ENCODE assay signal across 9 cellular contexts in the genomic region with DNA sequence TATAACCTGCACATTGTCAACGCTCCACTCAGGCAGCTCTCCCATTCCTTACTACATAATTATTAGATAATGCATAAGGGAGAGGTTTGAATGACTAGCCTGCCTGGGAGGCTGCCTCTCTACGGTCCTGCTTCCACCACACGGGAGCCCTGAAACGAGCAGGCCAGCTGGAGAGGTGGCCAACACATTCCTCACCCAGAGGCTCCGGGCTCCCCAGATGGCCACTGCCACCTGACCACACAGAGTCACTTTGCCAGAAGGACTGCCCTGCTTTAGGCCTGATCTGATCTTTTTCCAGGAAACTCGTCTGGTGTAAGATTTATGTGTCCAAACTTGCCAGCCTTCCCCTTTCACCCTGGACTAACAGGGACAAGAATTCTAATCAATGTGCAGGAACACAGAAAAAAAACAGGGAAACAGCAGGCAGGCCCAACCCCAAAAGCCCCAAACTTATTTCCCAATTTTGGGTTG. TPM values are rescaled to one million over a fixed set of nuclear protein-coding genes. Genes with fewer than 3 reads are reported as not detected.
DNase-seq lines count a peak whose midpoint lies in the region; ATAC-seq lines count a peak whose summit lies in the region.
"Had no signal": no experiment of that assay in that cellular context is flagged by ENCODE, and none has a peak within 500 bp of the region (broad histone marks: within the 10 kb centered on the region; RNA-seq: fewer than 3 reads in every experiment).

No MANE protein-coding gene starts in this region.

- no peaks in the 10 kb centered on the region for H3K9me3 Mint-ChIP-seq in activated T-helper 17 cell treated with anti-CD3 and anti-CD28 coated beads, Interleukin-2, amount 50 U/mL, for 72 hours
- H3K9me3 Mint-ChIP-seq in stimulated activated effector memory CD8-positive, alpha-beta T cell treated with anti-CD3 and anti-CD28 coated beads, Interleukin-12 subunit alpha, Interleukin-12 subunit beta, amount 100 ng/mL, for 72 hours, result no peaks in the 10 kb centered on the region

- WGBS in right cardiac atrium, result 36% methylated on average over 6 of the region's 6 CpGs

- H3K27me3 ChIP-seq in right cardiac atrium (ENCODE audit: control insufficient read depth, insufficient read depth), result no peaks in the 10 kb centered on the region

- no peak for ATAC-seq in activated T-helper 17 cell treated with anti-CD3 and anti-CD28 coated beads, Interleukin-2, amount 50 U/mL, for 72 hours (replicated peaks)
- ATAC-seq in right cardiac atrium, result peak; percentile 64 to 65
- no peak for ATAC-seq in stimulated activated effector memory CD8-positive, alpha-beta T cell treated with anti-CD3 and anti-CD28 coated beads, Interleukin-12 subunit alpha, Interleukin-12 subunit beta, amount 100 ng/mL, for 72 hours

- H3K4me3 ChIP-seq in right cardiac atrium (ENCODE audit: low read length), result no peak overlapping the region

- H3K27me3 Mint-ChIP-seq in activated T-helper 17 cell treated with anti-CD3 and anti-CD28 coated beads, Interleukin-2, amount 50 U/mL, for 72 hours, result no peaks in the 10 kb centered on the region

- H3K4me3 Mint-ChIP-seq in activated T-helper 17 cell treated with anti-CD3 and anti-CD28 coated beads, Interleukin-2, amount 50 U/mL, for 72 hours, result peak overlapping the region; percentile 96
- peak overlapping the region; percentile 74 for H3K4me3 Mint-ChIP-seq in stimulated activated effector memory CD8-positive, alpha-beta T cell treated with anti-CD3 and anti-CD28 coated beads, Interleukin-12 subunit alpha, Interleukin-12 subunit beta, amount 100 ng/mL, for 72 hours

- H3K27ac Mint-ChIP-seq in activated T-helper 17 cell treated with anti-CD3 and anti-CD28 coated beads, Interleukin-2, amount 50 U/mL, for 72 hours, result peak overlapping the region; percentile 96
- peak overlapping the region; percentile 88 for H3K27ac Mint-ChIP-seq in stimulated activated effector memory CD8-positive, alpha-beta T cell treated with anti-CD3 and anti-CD28 coated beads, Interleukin-12 subunit alpha, Interleukin-12 subunit beta, amount 100 ng/mL, for 72 hours

- peak overlapping the region; percentile 92 for H3K27ac ChIP-seq in right cardiac atrium (ENCODE audit: low read length)
- H3K27ac ChIP-seq: 22Rv1 had no signal

- no peaks in the 10 kb centered on the region for H3K9me3 ChIP-seq in right cardiac atrium (ENCODE audit: control insufficient read depth, low read length)

- no peaks in the 10 kb centered on the region for H3K36me3 Mint-ChIP-seq in activated T-helper 17 cell treated with anti-CD3 and anti-CD28 coated beads, Interleukin-2, amount 50 U/mL, for 72 hours (ENCODE audit: low read depth)
- H3K36me3 Mint-ChIP-seq in stimulated activated effector memory CD8-positive, alpha-beta T cell treated with anti-CD3 and anti-CD28 coated beads, Interleukin-12 subunit alpha, Interleukin-12 subunit beta, amount 100 ng/mL, for 72 hours, result peaks cover 8% of the 10 kb centered on the region

- DNase-seq in DMS 273 (lab: John Stamatoyannopoulos, UW; ENCODE audit: unreplicated experiment), result peak; percentile 29
- DNase-seq in DMS 273 treated with DMSO at 0.1 percent for 48 hours (lab: John Stamatoyannopoulos, UW), result no peak
- peak; percentile 35 to 74 (median 71) for DNase-seq in right cardiac atrium
- no peak for DNase-seq in stimulated activated effector memory CD8-positive, alpha-beta T cell treated with anti-CD3 and anti-CD28 coated beads, Interleukin-12 subunit alpha, Interleukin-12 subunit beta, amount 100 ng/mL, for 72 hours (ENCODE audit: low spot score in 2 of 2)
- DNase-seq in NOMO-1 treated with dmso at 0.1 percent for 144 hours (lab: John Stamatoyannopoulos, UW; ENCODE audit: unreplicated experiment), result no peak
- DNase-seq in activated effector memory CD4-positive, alpha-beta T cell treated with Interleukin-2 at 50 U/mL for 16 hours, result no peak
- no peak for DNase-seq in COR-L47 (lab: John Stamatoyannopoulos, UW)

- H3K4me1 ChIP-seq in right cardiac atrium (ENCODE audit: control insufficient read depth, insufficient read depth, low read length), result peaks cover 9% of the 10 kb centered on the region

- intact Hi-C loops in right cardiac atrium (cut with DNase I), result no loop called here

- peaks cover 38% of the 10 kb centered on the region for H3K4me1 Mint-ChIP-seq in activated T-helper 17 cell treated with anti-CD3 and anti-CD28 coated beads, Interleukin-2, amount 50 U/mL, for 72 hours
- peaks cover 69% of the 10 kb centered on the region for H3K4me1 Mint-ChIP-seq in stimulated activated effector memory CD8-positive, alpha-beta T cell treated with anti-CD3 and anti-CD28 coated beads, Interleukin-12 subunit alpha, Interleukin-12 subunit beta, amount 100 ng/mL, for 72 hours

RNA-seq across cellular contexts. Expression of gene HIVEP3, which starts 27.8 kb away (rescaled TPM):
- total RNA-seq in activated T-helper 17 cell treated with anti-CD3 and anti-CD28 coated beads, Interleukin-2, amount 50 U/mL, for 72 hours, result 10 to 100 TPM in 1 of 2 donors, 1 to 10 TPM in 1; 8.0 to 27.6 TPM
- total RNA-seq in right cardiac atrium, result 1 to 10 TPM; 6.3 to 7.9 (median 7.4) TPM
- 6.5 TPM for polyA plus RNA-seq in right cardiac atrium

Comparison
In these comparisons a context has a peak if more than half of its experiments do, and no peak if none do; other contexts are left out.
1. DNase-seq: peak in DMS 273 (single experiment) and right cardiac atrium (3 of 3); none in DMS 273 treated with DMSO at 0.1 percent for 48 hours (single experiment), stimulated activated effector memory CD8-positive, alpha-beta T cell treated with anti-CD3 and anti-CD28 coated beads, Interleukin-12 subunit alpha, Interleukin-12 subunit beta, amount 100 ng/mL, for 72 hours (0 of 2), NOMO-1 treated with dmso at 0.1 percent for 144 hours (single experiment), activated effector memory CD4-positive, alpha-beta T cell treated with Interleukin-2 at 50 U/mL for 16 hours (single experiment) and COR-L47 (single experiment).
2. ATAC-seq: peak in right cardiac atrium (2 of 2); none in activated T-helper 17 cell treated with anti-CD3 and anti-CD28 coated beads, Interleukin-2, amount 50 U/mL, for 72 hours (single experiment) and stimulated activated effector memory CD8-positive, alpha-beta T cell treated with anti-CD3 and anti-CD28 coated beads, Interleukin-12 subunit alpha, Interleukin-12 subunit beta, amount 100 ng/mL, for 72 hours (single experiment).